In genomic region chr16:73265124-73265838, GRCh38 we compare ENCODE assay signal across 23 cellular contexts.
"Had no signal": no experiment of that assay in that cellular context is flagged by ENCODE, and none has a peak within 500 bp of the region (broad histone marks: within the 10 kb centered on the region; RNA-seq: fewer than 3 reads in every experiment).

No MANE protein-coding gene starts in this region.

- ATAC-seq: activated CD8-positive, alpha-beta T cell treated with anti-CD3 and anti-CD28 coated beads for 36 hours; activated T-helper 17 cell treated with anti-CD3 and anti-CD28 coated beads, Interleukin-2, amount 50 U/mL, for 72 hours; foreskin keratinocyte; left ventricle myocardium superior had no signal

- H3K36me3 Mint-ChIP-seq: immature natural killer cell, memory B cell, neural progenitor cell had no signal

- H3K4me3 Mint-ChIP-seq: activated CD8-positive, alpha-beta T cell treated with anti-CD3 and anti-CD28 coated beads for 36 hours; activated naive CD8-positive, alpha-beta T cell treated with anti-CD3 and anti-CD28 coated beads for 36 hours; activated T-helper 17 cell treated with anti-CD3 and anti-CD28 coated beads, Interleukin-2, amount 50 U/mL, for 72 hours; immature natural killer cell; memory B cell; neural progenitor cell; stimulated activated naive CD8-positive, alpha-beta T cell treated with anti-CD3 and anti-CD28 coated beads, Interleukin-15, Interleukin-2, amounts not matched to agents 100 ng/mL and 50 ng/mL, for 24 hours had no signal

- H3K27ac Mint-ChIP-seq: activated CD8-positive, alpha-beta T cell treated with anti-CD3 and anti-CD28 coated beads for 36 hours; activated naive CD8-positive, alpha-beta T cell treated with anti-CD3 and anti-CD28 coated beads for 36 hours; activated T-helper 17 cell treated with anti-CD3 and anti-CD28 coated beads, Interleukin-2, amount 50 U/mL, for 72 hours; immature natural killer cell; memory B cell; neural progenitor cell; stimulated activated naive CD8-positive, alpha-beta T cell treated with anti-CD3 and anti-CD28 coated beads, Interleukin-15, Interleukin-2, amounts not matched to agents 100 ng/mL and 50 ng/mL, for 24 hours had no signal

- H3K9me3 Mint-ChIP-seq: immature natural killer cell; stimulated activated naive CD8-positive, alpha-beta T cell treated with anti-CD3 and anti-CD28 coated beads, Interleukin-15, Interleukin-2, amounts not matched to agents 100 ng/mL and 50 ng/mL, for 24 hours had no signal

- H3K4me3 ChIP-seq: cardiac muscle cell, dorsolateral prefrontal cortex, neural progenitor cell, right lobe of liver, tibial nerve had no signal

- H3K36me3 ChIP-seq: cardiac muscle cell, neural progenitor cell, right lobe of liver, tibial nerve had no signal

- H3K27me3 ChIP-seq: cardiac muscle cell, foreskin keratinocyte, neural progenitor cell, right lobe of liver, tibial nerve had no signal

- DNase-seq: activated CD4-positive, alpha-beta T cell treated with anti-CD3 and anti-CD28 coated beads for 48 hours; activated CD4-positive, CD25-positive, alpha-beta regulatory T cell; activated CD8-positive, alpha-beta T cell treated with anti-CD3 and anti-CD28 coated beads for 36 hours; activated naive CD4-positive, alpha-beta T cell; activated naive CD8-positive, alpha-beta T cell treated with anti-CD3 and anti-CD28 coated beads for 36 hours; activated T-cell treated with anti-CD3 and anti-CD28 coated beads, Interleukin-2, amount 50 U/mL, for 1 hour; amniotic stem cell; dorsolateral prefrontal cortex; foreskin keratinocyte; immature natural killer cell; kidney glomerular epithelial cell; left ventricle myocardium superior; naive B cell; right lobe of liver; small intestine; stimulated activated CD4-positive, alpha-beta T cell treated with anti-CD3 and anti-CD28 coated beads, Interleukin-15, amount 100 ng/mL, for 24 hours; stimulated activated CD4-positive, alpha-beta T cell treated with anti-CD3 and anti-CD28 coated beads, Interleukin-2, amount 100 ng/mL, for 48 hours had no signal

- H3K4me1 Mint-ChIP-seq: activated naive CD8-positive, alpha-beta T cell treated with anti-CD3 and anti-CD28 coated beads for 36 hours; activated T-helper 17 cell treated with anti-CD3 and anti-CD28 coated beads, Interleukin-2, amount 50 U/mL, for 72 hours; immature natural killer cell; memory B cell; naive B cell had no signal

- H3K27me3 Mint-ChIP-seq: activated T-helper 17 cell treated with anti-CD3 and anti-CD28 coated beads, Interleukin-2, amount 50 U/mL, for 72 hours; memory B cell had no signal
